1 cellular context compared by ENCODE assay signal in genomic region chr14:35046048-35046750, GRCh38.
TF ChIP-seq lines count a peak whose summit lies in the region.

Gene FAM177A1, plus strand, starts transcription at chr14:35046272. Its CDS starts 192 bp downstream, at chr14:35046464.

TF ChIP-seq in HepG2, 621 proteins besides CTCF, POLR2A, EP300 and RAD21 (continued from another document and continues in another):
- TF ChIP-seq GRHL1 (CRISPR knock-in tag; conservative IDR thresholded peaks at IDR 0.05) (no peak), SNAPC2 (CRISPR knock-in tag; IDR thresholded peaks at IDR 0.05) (no peak; the same call in 1 of the 2 replicates), IKZF4 (CRISPR knock-in tag; IDR thresholded peaks at IDR 0.05; ENCODE audit: borderline replicate concordance, low read depth, not compliant biosample characterization) (peak; percentile 66), ARID3A (IDR thresholded peaks at IDR 0.05; ENCODE audit: low read depth, low read length) (peak; percentile 10; the same call in 1 of the 2 replicates), FUBP1 (CRISPR knock-in tag; IDR thresholded peaks at IDR 0.05; ENCODE audit: borderline replicate concordance) (no peak; the same call in 1 of the 2 replicates), KAT8 (CRISPR knock-in tag; IDR thresholded peaks at IDR 0.05) (peak; percentile 93), BRD4 (CRISPR knock-in tag; IDR thresholded peaks at IDR 0.05) (peak; percentile 86; the same call in 1 of the 2 replicates), ELK4 (CRISPR knock-in tag; IDR thresholded peaks at IDR 0.05; ENCODE audit: borderline replicate concordance) (peak; percentile 53), ZNF512 (CRISPR knock-in tag; IDR thresholded peaks at IDR 0.05) (no peak; the same call in 1 of the 2 replicates), ZNF841 (CRISPR knock-in tag; IDR thresholded peaks at IDR 0.05; ENCODE audit: borderline replicate concordance) (no peak), ATM (IDR thresholded peaks at IDR 0.05; ENCODE audit: borderline replicate concordance) (no peak), IKZF1 (IDR thresholded peaks at IDR 0.05) (no peak), ATF6 (CRISPR knock-in tag; conservative IDR thresholded peaks at IDR 0.05) (no peak; the same call in 1 of the 2 replicates), KDM3A (CRISPR knock-in tag; IDR thresholded peaks at IDR 0.05; ENCODE audit: low read depth) (peak; percentile 98), AKAP8 (CRISPR knock-in tag; IDR thresholded peaks at IDR 0.05) (peak; percentile 97), ZNF766 (CRISPR knock-in tag; IDR thresholded peaks at IDR 0.05; ENCODE audit: borderline replicate concordance) (peak; percentile 98), ZNF367 (CRISPR knock-in tag; IDR thresholded peaks at IDR 0.05; ENCODE audit: borderline replicate concordance) (peak; percentile 88), HNRNPLL (IDR thresholded peaks at IDR 0.05; ENCODE audit: low read depth, low read length, poor library complexity, severe bottlenecking) (peak; percentile 89), ZC3H4 (CRISPR knock-in tag; IDR thresholded peaks at IDR 0.05; ENCODE audit: borderline replicate concordance) (no peak; the same call in 1 of the 2 replicates), ZNF562 (CRISPR knock-in tag; IDR thresholded peaks at IDR 0.05; ENCODE audit: borderline replicate concordance) (no peak), TGIF2 (CRISPR knock-in tag; IDR thresholded peaks at IDR 0.05) (peak; percentile 71), TBL1XR1 (IDR thresholded peaks at IDR 0.05; ENCODE audit: borderline replicate concordance, low read length, partially characterized antibody) (peak; percentile 4), MIXL1 (CRISPR knock-in tag; IDR thresholded peaks at IDR 0.05) (peak; percentile 73), ZNF503 (CRISPR knock-in tag; IDR thresholded peaks at IDR 0.05) (peak; percentile 86; the same call in 1 of the 2 replicates), ZNF816 (CRISPR knock-in tag; IDR thresholded peaks at IDR 0.05; ENCODE audit: borderline replicate concordance) (peak; percentile 95), SALL2 (CRISPR knock-in tag; IDR thresholded peaks at IDR 0.05) (peak; percentile 97), ZMYM2 (CRISPR knock-in tag; IDR thresholded peaks at IDR 0.05) (peak; percentile 91), PITX1 (CRISPR knock-in tag; IDR thresholded peaks at IDR 0.05) (no peak; the same call in none of the 2 replicates), SUZ12 (IDR thresholded peaks at IDR 0.05; ENCODE audit: low read depth, low read length) (no peak), DNMT1 (CRISPR knock-in tag; IDR thresholded peaks at IDR 0.05) (peak; percentile 79), ZNF687 (CRISPR knock-in tag; IDR thresholded peaks at IDR 0.05) (peak; percentile 100), ELF4 (CRISPR knock-in tag; IDR thresholded peaks at IDR 0.05; ENCODE audit: borderline replicate concordance) (peak; percentile 99), RBAK (CRISPR knock-in tag; IDR thresholded peaks at IDR 0.05) (0 out of 2 replicates have a peak, but pooled peaks have one; percentile 64), SYNCRIP (IDR thresholded peaks at IDR 0.05; ENCODE audit: insufficient read depth, low read depth, low read length) (no peak), CENPBD1 (CRISPR knock-in tag; IDR thresholded peaks at IDR 0.05; ENCODE audit: borderline replicate concordance, low read depth) (no peak; the same call in 1 of the 2 replicates), AGO1 (IDR thresholded peaks at IDR 0.05; ENCODE audit: low read depth, low read length, poor library complexity, severe bottlenecking) (peak; percentile 90), BRF2 (CRISPR knock-in tag; IDR thresholded peaks at IDR 0.05) (peak; percentile 89; the same call in 1 of the 2 replicates), ZSCAN5A (CRISPR knock-in tag; IDR thresholded peaks at IDR 0.05; ENCODE audit: borderline replicate concordance) (peak; percentile 92)
